In the genomic region with DNA sequence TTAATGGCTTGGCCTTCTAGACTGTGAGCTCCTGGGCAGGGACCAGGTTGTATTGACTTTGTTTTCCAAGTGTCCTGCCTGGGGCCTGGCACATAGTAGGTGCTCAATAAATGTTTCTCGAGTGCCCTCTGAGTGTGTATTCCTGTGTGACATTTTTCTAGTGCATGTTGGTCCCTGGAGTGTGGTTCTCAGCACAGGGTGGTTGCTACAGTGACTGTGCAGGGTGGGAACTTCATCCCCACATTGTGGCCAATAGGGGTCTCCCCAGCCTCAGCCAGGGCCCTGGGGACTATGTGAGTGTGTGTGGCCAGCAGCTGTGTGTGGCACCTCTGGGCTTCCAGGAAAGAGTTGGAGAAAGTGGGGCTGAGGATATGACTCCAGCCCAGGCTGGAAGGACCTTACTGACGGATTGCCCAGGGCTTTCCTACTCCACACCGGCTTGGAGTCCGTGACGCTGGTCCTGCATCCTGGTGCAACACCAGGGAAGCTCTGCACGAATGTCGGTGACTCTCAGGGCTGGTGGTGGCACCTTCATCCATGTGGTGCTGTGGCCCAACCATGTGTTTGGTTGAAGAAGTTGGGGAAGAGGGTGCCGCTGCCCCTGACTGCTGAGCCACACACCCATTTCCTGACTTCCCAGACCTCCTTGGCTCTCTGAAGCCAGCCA, we compare ENCODE assay signal across 9 cellular contexts. TPM values are rescaled to one million over a fixed set of nuclear protein-coding genes. Genes with fewer than 3 reads are reported as not detected.
A peak's percentile ranks its signal among the peaks of the same experiment; 100 is the strongest.
DNase-seq lines count a peak whose midpoint lies in the region; ATAC-seq, FAIRE-seq and TF ChIP-seq lines count a peak whose summit lies in the region.
"Had no signal": no experiment of that assay in that cellular context is flagged by ENCODE, and none has a peak within 500 bp of the region (broad histone marks: within the 10 kb centered on the region; RNA-seq: fewer than 3 reads in every experiment).

No MANE protein-coding gene starts in this region.

- no CpG with 5 or more reads among the region's 8 CpGs for WGBS in mesendoderm (ENCODE audit: extremely low coverage, insufficient coverage, low lambda C conversion rate)

- no peak overlapping the region for H3K56ac ChIP-seq in mesendoderm (ENCODE audit: low read length)

- in situ Hi-C loops in astrocyte of the spinal cord (cut with HindIII; ENCODE audit: low sequenced_read_pairs), result loop anchor here (10.0 kb wide), 1 partner anchor 65 kb away; no protein-coding TSS in a partner anchor

- H3K79me2 ChIP-seq in mesendoderm (ENCODE audit: control insufficient read depth, insufficient read depth, low read length), result no peaks in the 10 kb centered on the region

- no peak overlapping the region for H3K9ac ChIP-seq in mesendoderm (ENCODE audit: low read length)

- H3K4me2 ChIP-seq in mesendoderm (ENCODE audit: low read length), result no peak overlapping the region

- TF ChIP-seq RAD21 in Ishikawa (IDR thresholded peaks at IDR 0.05; ENCODE audit: low read depth), result peak; percentile 46

- no peak overlapping the region for H2BK15ac ChIP-seq in mesendoderm (replicated peaks; ENCODE audit: low read depth)

- DNase-seq in astrocyte of the spinal cord (ENCODE audit: low read depth, low spot score), result peak; percentile 26
- DNase-seq in mesendoderm, result peak; percentile 78
- no peak for DNase-seq in foreskin melanocyte
- DNase-seq: activated B cell treated with CpG ODN at 0.5 μM for 24 hours had no signal

- no peak overlapping the region for H3K4me3 ChIP-seq in astrocyte of the spinal cord (ENCODE audit: low read depth, low read length)
- H3K4me3 ChIP-seq in mesendoderm (ENCODE audit: low read length), result no peak overlapping the region

- H2BK120ac ChIP-seq in mesendoderm (ENCODE audit: low read depth, low read length), result no peak overlapping the region

- H3K27ac ChIP-seq in mesendoderm (ENCODE audit: low read depth, low read length), result no peak overlapping the region

- H2AK5ac ChIP-seq in mesendoderm (ENCODE audit: low read length), result no peak overlapping the region

- peaks cover 4% of the 10 kb centered on the region for H3K36me3 ChIP-seq in mesendoderm (ENCODE audit: control insufficient read depth, insufficient read depth, low read length)

- no peak overlapping the region for H4K5ac ChIP-seq in mesendoderm (ENCODE audit: low read length)

- TF ChIP-seq EP300 in Ishikawa (IDR thresholded peaks at IDR 0.05; ENCODE audit: borderline replicate concordance), result no peak

- H3K79me1 ChIP-seq in mesendoderm (ENCODE audit: low read length), result no peaks in the 10 kb centered on the region

- no peak for ATAC-seq in GM19328 (IDR thresholded peaks at IDR 0.05; ENCODE audit: unreplicated experiment)
- ATAC-seq in HG03442 (IDR thresholded peaks at IDR 0.05; ENCODE audit: unreplicated experiment), result no peak
- no peak for ATAC-seq in GM19023 (IDR thresholded peaks at IDR 0.05; ENCODE audit: unreplicated experiment)

- peak; percentile 46 for TF ChIP-seq CTCF in astrocyte of the spinal cord (IDR thresholded peaks at IDR 0.05; ENCODE audit: low read depth, low read length)

- no peak overlapping the region for H4K8ac ChIP-seq in mesendoderm (ENCODE audit: low read depth, low read length)

- H3K23ac ChIP-seq in mesendoderm (ENCODE audit: low read length), result no peak overlapping the region

- no peaks in the 10 kb centered on the region for H3K27me3 ChIP-seq in mesendoderm (ENCODE audit: insufficient read depth, low read length, poor library complexity)

- no peaks in the 10 kb centered on the region for H3K4me1 ChIP-seq in mesendoderm (ENCODE audit: control insufficient read depth, low read depth, low read length)

- H3K18ac ChIP-seq in mesendoderm (ENCODE audit: low read length), result no peak overlapping the region

- no peak overlapping the region for H2BK5ac ChIP-seq in mesendoderm (ENCODE audit: low read length)

- peak; percentile 73 for FAIRE-seq in G401.6 (lab: Jason Lieb, UNC)

- H3K4ac ChIP-seq in mesendoderm (ENCODE audit: low read depth, low read length), result no peak overlapping the region

TF ChIP-seq in Ishikawa, 13 proteins besides CTCF, POLR2A, EP300 and RAD21:
- TF ChIP-seq TCF12 (IDR thresholded peaks at IDR 0.05; ENCODE audit: low read depth), result no peak
- TF ChIP-seq, protein P1, sequence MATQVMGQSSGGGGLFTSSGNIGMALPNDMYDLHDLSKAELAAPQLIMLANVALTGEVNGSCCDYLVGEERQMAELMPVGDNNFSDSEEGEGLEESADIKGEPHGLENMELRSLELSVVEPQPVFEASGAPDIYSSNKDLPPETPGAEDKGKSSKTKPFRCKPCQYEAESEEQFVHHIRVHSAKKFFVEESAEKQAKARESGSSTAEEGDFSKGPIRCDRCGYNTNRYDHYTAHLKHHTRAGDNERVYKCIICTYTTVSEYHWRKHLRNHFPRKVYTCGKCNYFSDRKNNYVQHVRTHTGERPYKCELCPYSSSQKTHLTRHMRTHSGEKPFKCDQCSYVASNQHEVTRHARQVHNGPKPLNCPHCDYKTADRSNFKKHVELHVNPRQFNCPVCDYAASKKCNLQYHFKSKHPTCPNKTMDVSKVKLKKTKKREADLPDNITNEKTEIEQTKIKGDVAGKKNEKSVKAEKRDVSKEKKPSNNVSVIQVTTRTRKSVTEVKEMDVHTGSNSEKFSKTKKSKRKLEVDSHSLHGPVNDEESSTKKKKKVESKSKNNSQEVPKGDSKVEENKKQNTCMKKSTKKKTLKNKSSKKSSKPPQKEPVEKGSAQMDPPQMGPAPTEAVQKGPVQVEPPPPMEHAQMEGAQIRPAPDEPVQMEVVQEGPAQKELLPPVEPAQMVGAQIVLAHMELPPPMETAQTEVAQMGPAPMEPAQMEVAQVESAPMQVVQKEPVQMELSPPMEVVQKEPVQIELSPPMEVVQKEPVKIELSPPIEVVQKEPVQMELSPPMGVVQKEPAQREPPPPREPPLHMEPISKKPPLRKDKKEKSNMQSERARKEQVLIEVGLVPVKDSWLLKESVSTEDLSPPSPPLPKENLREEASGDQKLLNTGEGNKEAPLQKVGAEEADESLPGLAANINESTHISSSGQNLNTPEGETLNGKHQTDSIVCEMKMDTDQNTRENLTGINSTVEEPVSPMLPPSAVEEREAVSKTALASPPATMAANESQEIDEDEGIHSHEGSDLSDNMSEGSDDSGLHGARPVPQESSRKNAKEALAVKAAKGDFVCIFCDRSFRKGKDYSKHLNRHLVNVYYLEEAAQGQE (IDR thresholded peaks at IDR 0.05; ENCODE audit: low read depth), result no peak
TF ChIP-seq in Ishikawa: peak in this region for 0.

RNA-seq across cellular contexts. Expression of a gene that starts 9.0 kb away (rescaled TPM):
- 44.0 TPM for polyA plus RNA-seq in mesendoderm (2013, experiment 1 of 2)
- 44.6 TPM for polyA plus RNA-seq in mesendoderm (2013, experiment 2 of 2)

RNA-seq across cellular contexts. Expression of a gene that starts 16.7 kb away (rescaled TPM):
- 63.0 TPM for polyA plus RNA-seq in mesendoderm (2013, experiment 1 of 2)
- 65.1 TPM for polyA plus RNA-seq in mesendoderm (2013, experiment 2 of 2)
